20 cellular contexts compared by ENCODE assay signal in the genomic region with DNA sequence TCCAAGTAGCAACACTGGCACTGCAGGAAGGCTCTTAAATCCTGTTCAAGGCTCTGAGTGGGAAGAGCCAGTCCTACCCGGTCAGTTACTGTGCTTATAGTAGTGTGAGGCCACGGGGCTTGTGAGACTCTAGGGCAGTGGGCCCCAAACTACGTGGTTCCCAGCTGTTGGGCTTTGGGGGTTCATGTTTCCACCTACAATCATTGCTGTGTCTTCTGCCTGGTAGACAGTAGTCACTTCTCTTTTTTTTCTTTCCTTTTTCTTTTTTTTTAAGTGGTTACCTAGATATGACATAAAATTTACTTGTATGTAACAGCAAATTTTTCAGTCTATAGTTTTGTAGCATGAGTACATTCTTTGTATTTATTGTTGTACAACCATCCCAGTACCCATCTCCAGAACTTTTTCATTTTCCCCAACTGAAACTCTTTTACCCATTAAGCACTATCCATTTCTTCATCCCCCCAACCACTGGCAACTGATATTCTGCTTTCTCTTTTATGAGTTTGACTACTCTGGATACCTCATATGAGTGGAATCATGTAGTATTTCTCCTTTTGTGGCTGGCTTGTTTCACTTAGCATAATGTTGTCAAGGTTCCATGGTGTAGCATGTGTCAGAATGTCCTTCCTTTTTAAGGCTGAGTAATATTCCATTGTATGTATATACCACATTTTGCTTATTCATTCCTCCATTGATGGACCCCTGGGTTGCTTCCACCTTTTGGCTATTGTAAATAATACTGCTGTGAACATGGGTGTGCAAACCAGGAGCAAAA. TPM values are rescaled to one million over a fixed set of nuclear protein-coding genes. Genes with fewer than 3 reads are reported as not detected.
DNase-seq lines count a peak whose midpoint lies in the region; ATAC-seq and TF ChIP-seq lines count a peak whose summit lies in the region.
"Had no signal": no experiment of that assay in that cellular context is flagged by ENCODE, and none has a peak within 500 bp of the region (broad histone marks: within the 10 kb centered on the region; RNA-seq: fewer than 3 reads in every experiment).

No MANE protein-coding gene starts in this region.

- H3K9me3 ChIP-seq in left lung (no peaks in the 10 kb centered on the region), lower lobe of right lung (no peaks in the 10 kb centered on the region)
- H3K9me3 ChIP-seq: Caco-2 had no signal

- no peak for TF ChIP-seq CTCF in left lung (IDR thresholded peaks at IDR 0.05)
- TF ChIP-seq CTCF in lower lobe of right lung (IDR thresholded peaks at IDR 0.05): no peak

- ATAC-seq in GM19351 (IDR thresholded peaks at IDR 0.05; ENCODE audit: unreplicated experiment) (peak; percentile 58), left lung (peak; percentile 46), HG02759 (IDR thresholded peaks at IDR 0.05; ENCODE audit: unreplicated experiment) (no peak), HG03354 (IDR thresholded peaks at IDR 0.05; ENCODE audit: poor library complexity, severe bottlenecking, unreplicated experiment) (no peak), lower lobe of right lung (no peak)
- ATAC-seq: HCT116 had no signal

- intact Hi-C loops in left lung (cut with DNase I): no loop called here
- intact Hi-C loops in lower lobe of right lung (cut with DNase I): no loop called here

- H3K4me3 ChIP-seq in left lung (no peak overlapping the region), lower lobe of right lung (no peak overlapping the region)
- H3K4me3 ChIP-seq: SK-N-MC had no signal

- no peaks in the 10 kb centered on the region for H3K36me3 ChIP-seq in left lung
- no peaks in the 10 kb centered on the region for H3K36me3 ChIP-seq in lower lobe of right lung

- H3K4me1 ChIP-seq in left lung (peaks cover 7 to 17% of the 10 kb centered on the region in 2 donors), lower lobe of right lung (peaks cover 22% of the 10 kb centered on the region)
- H3K4me1 ChIP-seq: Caco-2 had no signal

- DNase-seq in CD1c-positive myeloid dendritic cell (ENCODE audit: extremely low spot score) (peak; percentile 69), NOMO-1 treated with DMSO at 0.1 percent for 48 hours (lab: John Stamatoyannopoulos, UW; ENCODE audit: unreplicated experiment) (peak; percentile 61), left lung (no peak), DMS153 treated with DMSO at 0.1 percent for 48 hours (lab: John Stamatoyannopoulos, UW; ENCODE audit: unreplicated experiment) (no peak), lower lobe of right lung (no peak)
- DNase-seq: ACHN; Caco-2; CD4-positive, CD25-positive, alpha-beta regulatory T cell; DMS53; KG1; NCI-H1092 treated with DMSO at 0.1 percent for 48 hours; NCI-H2081 treated with DMSO at 0.1 percent for 48 hours; NCI-H510A treated with DMSO at 0.1 percent for 48 hours; NCI-H82; Right ventricle myocardium superior had no signal

- H3K27me3 ChIP-seq in left lung (no peaks in the 10 kb centered on the region), lower lobe of right lung (ENCODE audit: low read depth) (no peaks in the 10 kb centered on the region)

- H3K27ac ChIP-seq in left lung (peak overlapping the region in 1 of 2 donors; percentile 28), lower lobe of right lung (no peak overlapping the region)
- H3K27ac ChIP-seq: SK-N-MC had no signal

RNA-seq across cellular contexts. Expression of a gene that starts 7.7 kb away (rescaled TPM):
- total RNA-seq in left lung (10 to 100 TPM; 30.4 to 41.0 TPM), lower lobe of right lung (37.7 TPM)

RNA-seq across cellular contexts. Expression of a gene that starts 8.2 kb away (rescaled TPM):
- total RNA-seq in left lung (10 to 100 TPM; 60.1 to 60.7 TPM), lower lobe of right lung (65.5 TPM)

Comparison
In these comparisons a context has a peak if more than half of its experiments do, and no peak if none do; other contexts are left out.
1. DNase-seq: peak in CD1c-positive myeloid dendritic cell (single experiment) and NOMO-1 treated with DMSO at 0.1 percent for 48 hours (single experiment); none in left lung (0 of 2), DMS153 treated with DMSO at 0.1 percent for 48 hours (single experiment) and lower lobe of right lung (single experiment).
2. ATAC-seq: peak in GM19351 (single experiment) and left lung (single experiment); none in HG02759 (single experiment), HG03354 (single experiment) and lower lobe of right lung (0 of 2).